8 cellular contexts compared by ENCODE assay signal in genomic region chr1:113760102-113760804, GRCh38. TPM values are rescaled to one million over a fixed set of nuclear protein-coding genes. Genes with fewer than 3 reads are reported as not detected.
DNase-seq lines count a peak whose midpoint lies in the region; ATAC-seq, FAIRE-seq and TF ChIP-seq lines count a peak whose summit lies in the region.

No MANE protein-coding gene starts in this region.

- H3K27ac ChIP-seq in ACC112 (ENCODE audit: low read depth, low read length) (peak overlapping the region; percentile 97), body of pancreas (peak overlapping the region; percentile 86 to 95 (median 92))

- no peak for ATAC-seq in body of pancreas
- no peak for ATAC-seq in GM18909 (IDR thresholded peaks at IDR 0.05; ENCODE audit: poor library complexity, unreplicated experiment)
- ATAC-seq in esophagus mucosa, result no peak

- 65 to 78% methylated on average over 20 of the region's 20 CpGs for WGBS in body of pancreas, 2 donors

- H2AFZ ChIP-seq in ACC112 (ENCODE audit: low read length, unreplicated experiment), result peak overlapping the region; percentile 99

- DNase-seq in HFF-Myc (ENCODE audit: extremely low read depth, low read depth) (no peak), body of pancreas (peak in 1 of 4 donors; percentile 2), RCC 7860 (ENCODE audit: low spot score) (no peak)
- DNase-seq in activated effector memory CD4-positive, alpha-beta T cell treated with Interleukin-2 at 50 U/mL for 16 hours, result no peak

- intact Hi-C loops in body of pancreas (cut with DNase I), result no loop called here

- H3K36me3 ChIP-seq in ACC112 (ENCODE audit: insufficient read depth, low read length) (peaks cover under 1% of the 10 kb centered on the region; the same call in 1 of the 2 replicates), body of pancreas (replicated peaks in 1 of 2; ENCODE audit: insufficient read depth in 1 of 2, low read depth in 2 of 2) (no peaks in the 10 kb centered on the region)

- TF ChIP-seq POLR2A in body of pancreas (IDR thresholded peaks at IDR 0.05), result no peak

- H3K79me2 ChIP-seq in ACC112 (ENCODE audit: control insufficient read depth, insufficient read depth, low read length, unreplicated experiment), result peaks cover 34% of the 10 kb centered on the region

- no peak for TF ChIP-seq CTCF in HFF-Myc (IDR thresholded peaks at IDR 0.05; ENCODE audit: low read depth, low read length, missing control alignments)
- TF ChIP-seq CTCF in body of pancreas (IDR thresholded peaks at IDR 0.05), result no peak

- FAIRE-seq in RCC 7860 (lab: Jason Lieb, UNC), result no peak

- H3K4me1 ChIP-seq in ACC112 (ENCODE audit: control insufficient read depth, insufficient read depth, low read length, unreplicated experiment) (peaks cover 18% of the 10 kb centered on the region), body of pancreas (peaks cover 19% of the 10 kb centered on the region), mononuclear cell (ENCODE audit: insufficient read depth, low read length) (peaks cover 23% of the 10 kb centered on the region)

- H3K27me3 ChIP-seq in ACC112 (ENCODE audit: insufficient read depth, low read length), result no peaks in the 10 kb centered on the region
- H3K27me3 ChIP-seq in body of pancreas, result no peaks in the 10 kb centered on the region
- no peaks in the 10 kb centered on the region for H3K27me3 ChIP-seq in mononuclear cell (ENCODE audit: insufficient read depth, low read length)

- H3K4me3 ChIP-seq in ACC112 (ENCODE audit: low read depth, low read length) (peak overlapping the region; percentile 92), HFF-Myc (replicated peaks; ENCODE audit: low read depth, low read length) (peak overlapping the region; percentile 73), body of pancreas (no peak overlapping the region), mononuclear cell (ENCODE audit: low read length) (peak overlapping the region; percentile 75)

- H3K9me3 ChIP-seq in body of pancreas (no peaks in the 10 kb centered on the region), mononuclear cell (ENCODE audit: low read depth, low read length) (no peaks in the 10 kb centered on the region)

RNA-seq across cellular contexts. Expression of gene PHTF1, which starts 1.0 kb away (rescaled TPM):
- total RNA-seq in body of pancreas (10 to 100 TPM in 1 of 2 donors, 1 to 10 TPM in 1; 9.3 to 29.7 TPM), mononuclear cell (8.1 TPM), esophagus mucosa (3.4 TPM)

RNA-seq across cellular contexts. Expression of gene RSBN1, which starts 52.0 kb away (rescaled TPM):
- 10 to 100 TPM; 14.2 to 17.4 TPM for total RNA-seq in body of pancreas
- 68.7 TPM for total RNA-seq in mononuclear cell
- 9.6 TPM for total RNA-seq in esophagus mucosa

Comparison
In these comparisons a context has a peak if more than half of its experiments do, and no peak if none do; other contexts are left out.
1. H3K4me3 ChIP-seq: peak in ACC112 (single experiment), HFF-Myc (single experiment) and mononuclear cell (single experiment); none in body of pancreas (0 of 2).